3 cellular contexts compared by ENCODE assay signal in genomic region chr4:43586813-43587212, GRCh38.
A peak's percentile ranks its signal among the peaks of the same experiment; 100 is the strongest.
TF ChIP-seq lines count a peak whose summit lies in the region.

No MANE protein-coding gene starts in this region.

TF ChIP-seq in A549, 52 proteins besides CTCF, POLR2A, EP300 and RAD21:
- TF ChIP-seq FOSL2 (IDR thresholded peaks at IDR 0.05) (no peak), FOSL2 (CRISPR knock-in tag; IDR thresholded peaks at IDR 0.05) (no peak), MAFK (IDR thresholded peaks at IDR 0.05; ENCODE audit: partially characterized antibody) (peak; percentile 70)

TF ChIP-seq in IMR-90, 13 proteins besides CTCF, POLR2A, EP300 and RAD21:
- TF ChIP-seq MAFK (IDR thresholded peaks at IDR 0.05; ENCODE audit: low read depth, low read length) (peak; percentile 87), SMC3 (IDR thresholded peaks at IDR 0.05; ENCODE audit: low read depth, low read length) (no peak), USF2 (IDR thresholded peaks at IDR 0.05; ENCODE audit: low read depth, low read length) (no peak), CHD1 (IDR thresholded peaks at IDR 0.05; ENCODE audit: low read depth, low read length) (no peak)

TF ChIP-seq in H1, 55 proteins besides CTCF, POLR2A, EP300 and RAD21:
- TF ChIP-seq YY1 (IDR thresholded peaks at IDR 0.05; ENCODE audit: low read depth, low read length): no peak
- TF ChIP-seq EGR1 (IDR thresholded peaks at IDR 0.05; ENCODE audit: borderline replicate concordance, low read depth, low read length): no peak
- TF ChIP-seq POU5F1 (IDR thresholded peaks at IDR 0.05; ENCODE audit: low read depth, low read length): no peak
- TF ChIP-seq MAFK (IDR thresholded peaks at IDR 0.05; ENCODE audit: low read depth, low read length): peak; percentile 52
- no peak for TF ChIP-seq CBX8 (IDR thresholded peaks at IDR 0.05; ENCODE audit: borderline replicate concordance, low read depth, low read length)
- no peak for TF ChIP-seq CREB1 (IDR thresholded peaks at IDR 0.05)
- TF ChIP-seq RNF2 (IDR thresholded peaks at IDR 0.05; ENCODE audit: borderline replicate concordance, low read depth, low read length, missing control alignments, poor library complexity, severe bottlenecking): no peak
